Comparison of ENCODE assay signal across 1 cellular context in the genomic region with DNA sequence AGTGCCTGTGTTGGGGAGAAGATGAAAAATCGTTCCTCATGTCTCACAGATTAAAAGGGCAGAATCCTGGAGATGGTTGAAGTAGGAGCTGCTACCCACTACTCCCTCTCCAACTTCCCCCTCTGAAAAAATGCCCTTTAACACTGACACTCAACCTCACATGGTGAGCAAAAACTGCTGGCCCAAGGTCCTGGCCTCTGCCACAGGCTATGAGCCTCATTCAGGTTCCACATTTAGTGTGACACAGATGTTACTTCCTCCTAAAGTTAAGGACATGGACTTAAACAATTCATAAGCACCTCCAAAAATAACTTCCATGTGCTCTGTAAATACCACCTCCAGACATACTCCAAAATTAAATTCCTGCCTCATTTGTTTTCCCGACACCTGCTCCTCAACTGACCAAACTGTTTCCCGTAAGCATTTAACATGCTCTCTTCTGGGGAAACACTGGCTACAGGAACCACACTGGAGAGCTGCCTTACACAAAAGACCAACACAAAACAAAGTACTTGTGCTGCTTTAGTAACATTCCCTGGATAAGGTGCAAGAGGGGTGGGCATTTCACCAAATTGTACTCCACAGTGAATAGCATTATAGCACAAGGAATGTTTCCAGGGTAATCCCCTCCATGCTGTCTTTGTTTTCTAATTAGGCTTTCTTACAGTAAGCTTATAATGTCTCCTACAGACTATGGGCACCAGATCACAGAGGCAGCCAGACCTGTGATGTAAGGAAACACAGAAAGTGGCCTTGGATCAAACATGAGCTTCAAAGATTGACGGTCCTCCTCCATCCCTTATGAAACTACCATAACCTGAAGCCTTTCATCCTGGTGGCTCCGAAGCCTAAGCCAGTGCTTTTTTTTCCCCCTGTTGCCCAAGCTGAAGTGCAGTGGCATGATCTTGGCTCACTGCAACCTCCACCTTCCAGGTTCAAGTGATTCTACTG.
TF ChIP-seq lines count a peak whose summit lies in the region.

No MANE protein-coding gene starts in this region.

TF ChIP-seq in HCT116, 20 proteins besides CTCF, POLR2A, EP300 and RAD21 (continued from another document):
- TF ChIP-seq, protein P1, sequence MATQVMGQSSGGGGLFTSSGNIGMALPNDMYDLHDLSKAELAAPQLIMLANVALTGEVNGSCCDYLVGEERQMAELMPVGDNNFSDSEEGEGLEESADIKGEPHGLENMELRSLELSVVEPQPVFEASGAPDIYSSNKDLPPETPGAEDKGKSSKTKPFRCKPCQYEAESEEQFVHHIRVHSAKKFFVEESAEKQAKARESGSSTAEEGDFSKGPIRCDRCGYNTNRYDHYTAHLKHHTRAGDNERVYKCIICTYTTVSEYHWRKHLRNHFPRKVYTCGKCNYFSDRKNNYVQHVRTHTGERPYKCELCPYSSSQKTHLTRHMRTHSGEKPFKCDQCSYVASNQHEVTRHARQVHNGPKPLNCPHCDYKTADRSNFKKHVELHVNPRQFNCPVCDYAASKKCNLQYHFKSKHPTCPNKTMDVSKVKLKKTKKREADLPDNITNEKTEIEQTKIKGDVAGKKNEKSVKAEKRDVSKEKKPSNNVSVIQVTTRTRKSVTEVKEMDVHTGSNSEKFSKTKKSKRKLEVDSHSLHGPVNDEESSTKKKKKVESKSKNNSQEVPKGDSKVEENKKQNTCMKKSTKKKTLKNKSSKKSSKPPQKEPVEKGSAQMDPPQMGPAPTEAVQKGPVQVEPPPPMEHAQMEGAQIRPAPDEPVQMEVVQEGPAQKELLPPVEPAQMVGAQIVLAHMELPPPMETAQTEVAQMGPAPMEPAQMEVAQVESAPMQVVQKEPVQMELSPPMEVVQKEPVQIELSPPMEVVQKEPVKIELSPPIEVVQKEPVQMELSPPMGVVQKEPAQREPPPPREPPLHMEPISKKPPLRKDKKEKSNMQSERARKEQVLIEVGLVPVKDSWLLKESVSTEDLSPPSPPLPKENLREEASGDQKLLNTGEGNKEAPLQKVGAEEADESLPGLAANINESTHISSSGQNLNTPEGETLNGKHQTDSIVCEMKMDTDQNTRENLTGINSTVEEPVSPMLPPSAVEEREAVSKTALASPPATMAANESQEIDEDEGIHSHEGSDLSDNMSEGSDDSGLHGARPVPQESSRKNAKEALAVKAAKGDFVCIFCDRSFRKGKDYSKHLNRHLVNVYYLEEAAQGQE (IDR thresholded peaks at IDR 0.05; ENCODE audit: low read depth): no peak
- no peak for TF ChIP-seq ELF1 (IDR thresholded peaks at IDR 0.05; ENCODE audit: borderline replicate concordance, low read depth)
- TF ChIP-seq TCF7L2 (IDR thresholded peaks at IDR 0.05; ENCODE audit: borderline replicate concordance, extremely low read depth, insufficient read depth, insufficient read length): peak; percentile 91
- TF ChIP-seq CEBPB (IDR thresholded peaks at IDR 0.05; ENCODE audit: low read depth): no peak
- TF ChIP-seq ZFX (IDR thresholded peaks at IDR 0.05): no peak
